In the genomic region with DNA sequence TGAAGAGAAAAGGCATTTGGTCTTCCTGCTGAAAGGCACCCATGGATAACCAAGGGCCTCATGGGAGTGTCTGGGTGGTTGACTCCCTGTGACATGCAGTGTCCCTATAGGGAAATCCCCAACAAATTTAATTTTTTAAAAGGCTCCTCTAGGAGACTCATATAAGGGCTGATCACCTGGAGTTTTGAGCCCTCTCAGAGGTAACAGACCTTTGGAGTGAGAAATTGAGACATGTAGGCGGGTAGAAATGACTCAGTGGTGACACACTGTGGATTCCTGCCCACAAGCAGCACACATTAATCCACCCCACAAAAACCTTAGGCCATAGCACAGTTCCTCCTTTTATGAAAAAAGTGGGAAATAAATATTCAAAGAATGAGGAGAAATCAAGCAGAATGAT, we compare ENCODE assay signal across 15 cellular contexts.
DNase-seq lines count a peak whose midpoint lies in the region; ATAC-seq and TF ChIP-seq lines count a peak whose summit lies in the region.
"Had no signal": no experiment of that assay in that cellular context is flagged by ENCODE, and none has a peak within 500 bp of the region (broad histone marks: within the 10 kb centered on the region; RNA-seq: fewer than 3 reads in every experiment).

No MANE protein-coding gene starts in this region.

- intact Hi-C loops in Right ventricle myocardium superior (cut with DNase I), result no loop called here

- H3K27ac ChIP-seq in cardiac muscle cell (no peak overlapping the region), WERI-Rb-1 (no peak overlapping the region)
- H3K27ac ChIP-seq: A549, RWPE1 had no signal

- no peak overlapping the region for H3K27ac Mint-ChIP-seq in osteocyte (ENCODE audit: unreplicated experiment)

- H3K9me3 Mint-ChIP-seq in osteocyte (ENCODE audit: unreplicated experiment), result peaks cover 7% of the 10 kb centered on the region

- H3K27me3 Mint-ChIP-seq in osteocyte (ENCODE audit: unreplicated experiment), result no peaks in the 10 kb centered on the region

- ATAC-seq in Right ventricle myocardium superior (ENCODE audit: poor library complexity) (no peak), omental fat pad (ENCODE audit: low FRiP score) (no peak)
- ATAC-seq: A549 had no signal

- peak in 1 of 2 donors; percentile 48 for DNase-seq in cardiac muscle cell (ENCODE audit: low read depth in 1 of 2, low spot score in 1 of 2)
- no peak for DNase-seq in Right ventricle myocardium superior
- DNase-seq in WERI-Rb-1, result no peak
- peak; percentile 1 for DNase-seq in fibroblast of mammary gland (ENCODE audit: low read depth)
- DNase-seq in osteocyte (ENCODE audit: extremely low spot score, unreplicated experiment), result no peak
- no peak for DNase-seq in NCI-H446 (lab: John Stamatoyannopoulos, UW)
- DNase-seq in omental fat pad (ENCODE audit: low spot score), result no peak
- DNase-seq: H7, IMR-90, MV-4-11, NCI-H1436 treated with DMSO at 0.1 percent for 48 hours, NCI-H345, NCI-H69 had no signal

- TF ChIP-seq CTCF in cardiac muscle cell (IDR thresholded peaks at IDR 0.05; ENCODE audit: low read depth, low read length) (peak; percentile 25), WERI-Rb-1 (IDR thresholded peaks at IDR 0.05; ENCODE audit: low read depth, low read length) (0 out of 2 replicates have a peak, but pooled peaks have one; percentile 10), fibroblast of mammary gland (conservative IDR thresholded peaks at IDR 0.05; ENCODE audit: control insufficient read depth, insufficient read depth, low read depth, low read length) (no peak), osteocyte (IDR thresholded peaks at IDR 0.05) (no peak), omental fat pad (IDR thresholded peaks at IDR 0.05) (no peak)

- no peaks in the 10 kb centered on the region for H3K36me3 Mint-ChIP-seq in osteocyte (ENCODE audit: unreplicated experiment)

- no peak overlapping the region for H3K4me3 Mint-ChIP-seq in osteocyte (ENCODE audit: unreplicated experiment)

- H3K4me3 ChIP-seq in cardiac muscle cell (no peak overlapping the region), WERI-Rb-1 (ENCODE audit: low read depth, low read length) (no peak overlapping the region), fibroblast of mammary gland (ENCODE audit: control insufficient read depth, low read depth, low read length) (no peak overlapping the region)
- H3K4me3 ChIP-seq: A549 had no signal

- H3K9me3 ChIP-seq in cardiac muscle cell (ENCODE audit: low read depth) (peaks cover 4% of the 10 kb centered on the region), WERI-Rb-1 (ENCODE audit: severe bottlenecking) (no peaks in the 10 kb centered on the region)
- H3K9me3 ChIP-seq: A549 had no signal

- no peaks in the 10 kb centered on the region for H3K4me1 ChIP-seq in cardiac muscle cell (ENCODE audit: low read depth)
- H3K4me1 ChIP-seq: A549 had no signal

- no peaks in the 10 kb centered on the region for H3K4me1 Mint-ChIP-seq in osteocyte (ENCODE audit: unreplicated experiment)

- H3K36me3 ChIP-seq in cardiac muscle cell, result no peaks in the 10 kb centered on the region
- no peaks in the 10 kb centered on the region for H3K36me3 ChIP-seq in WERI-Rb-1

- H3K27me3 ChIP-seq in cardiac muscle cell (no peaks in the 10 kb centered on the region), WERI-Rb-1 (ENCODE audit: insufficient read depth, low read depth, severe bottlenecking) (no peaks in the 10 kb centered on the region)

Comparison
In these comparisons a context has a peak if more than half of its experiments do, and no peak if none do; other contexts are left out.
1. CTCF ChIP-seq: peak in cardiac muscle cell (single experiment) and WERI-Rb-1 (single experiment); none in fibroblast of mammary gland (single experiment), osteocyte (single experiment) and omental fat pad (0 of 3).